11 cellular contexts compared by ENCODE assay signal in genomic region chr7:24834150-24834798, GRCh38.
DNase-seq lines count a peak whose midpoint lies in the region; ATAC-seq and TF ChIP-seq lines count a peak whose summit lies in the region.
"Had no signal": no experiment of that assay in that cellular context is flagged by ENCODE, and none has a peak within 500 bp of the region (broad histone marks: within the 10 kb centered on the region; RNA-seq: fewer than 3 reads in every experiment).

No MANE protein-coding gene starts in this region.

- intact Hi-C loops in right cardiac atrium (cut with DNase I): no loop called here
- intact Hi-C loops in activated T-helper 2 cell treated with anti-CD3 and anti-CD28 coated beads, Interferon-gamma antibody, Interleukin-2, Interleukin-4, amounts not matched to agents 10 μg/mL and 5 μg/mL and 100 μg/mL, durations not matched to agents 14 hours and 24 hours and 36 hours (cut with micrococcal nuclease): no loop called here

- H3K9me3 ChIP-seq in right cardiac atrium (ENCODE audit: control insufficient read depth, low read length): no peaks in the 10 kb centered on the region

- 85% methylated on average over 25 of the region's 25 CpGs for WGBS in right cardiac atrium

- no peaks in the 10 kb centered on the region for H3K27me3 Mint-ChIP-seq in activated T-helper 2 cell treated with anti-CD3 and anti-CD28 coated beads, Interferon-gamma antibody, Interleukin-2, Interleukin-4, amounts not matched to agents 10 μg/mL and 5 μg/mL and 100 μg/mL, durations not matched to agents 14 hours and 24 hours and 36 hours (ENCODE audit: low read depth)
- H3K27me3 Mint-ChIP-seq: central memory CD8-positive, alpha-beta T cell had no signal

- H3K4me3 Mint-ChIP-seq in activated T-helper 2 cell treated with anti-CD3 and anti-CD28 coated beads, Interferon-gamma antibody, Interleukin-2, Interleukin-4, amounts not matched to agents 10 μg/mL and 5 μg/mL and 100 μg/mL, durations not matched to agents 14 hours and 24 hours and 36 hours (ENCODE audit: low read depth): no peak overlapping the region
- H3K4me3 Mint-ChIP-seq: central memory CD8-positive, alpha-beta T cell had no signal

- DNase-seq in CD1c-positive myeloid dendritic cell (ENCODE audit: extremely low spot score): peak; percentile 92
- DNase-seq in HL-60 (ENCODE audit: low read depth in 1 of 2, low spot score in 1 of 2): peak in 1 of 2 experiments; percentile 76
- peak in 1 of 3 donors; percentile 39 for DNase-seq in right cardiac atrium
- DNase-seq in stimulated activated CD4-positive, alpha-beta T cell treated with anti-CD3 and anti-CD28 coated beads, Interleukin-12 subunit alpha, Interleukin-12 subunit beta, amount 100 ng/mL, for 4 hours: no peak
- DNase-seq in activated T-helper 2 cell treated with anti-CD3 and anti-CD28 coated beads, Interferon-gamma antibody, Interleukin-2, Interleukin-4, amounts not matched to agents 10 μg/mL and 5 μg/mL and 100 μg/mL, durations not matched to agents 14 hours and 24 hours and 36 hours (ENCODE audit: low spot score): no peak
- DNase-seq in AML-193 (lab: John Stamatoyannopoulos, UW): no peak
- DNase-seq: NCI-H446 had no signal

- TF ChIP-seq CTCF in HL-60 (IDR thresholded peaks at IDR 0.05; ENCODE audit: insufficient read depth, low read length): no peak

- H3K27ac ChIP-seq in HL-60 (replicated peaks) (peak overlapping the region; percentile 42; the same call in 1 of the 2 replicates), right cardiac atrium (ENCODE audit: low read length) (peak overlapping the region; percentile 12)
- H3K27ac ChIP-seq: C4-2B had no signal

- no peaks in the 10 kb centered on the region for H3K27me3 ChIP-seq in HL-60 (ENCODE audit: insufficient read depth, poor library complexity, severe bottlenecking)
- no peaks in the 10 kb centered on the region for H3K27me3 ChIP-seq in right cardiac atrium (ENCODE audit: control insufficient read depth, insufficient read depth)

- no peak overlapping the region for H3K27ac Mint-ChIP-seq in activated T-helper 2 cell treated with anti-CD3 and anti-CD28 coated beads, Interferon-gamma antibody, Interleukin-2, Interleukin-4, amounts not matched to agents 10 μg/mL and 5 μg/mL and 100 μg/mL, durations not matched to agents 14 hours and 24 hours and 36 hours

- ATAC-seq in GM21367 (IDR thresholded peaks at IDR 0.05; ENCODE audit: unreplicated experiment): peak; percentile 29
- peak in 1 of 2 donors; percentile 42 for ATAC-seq in right cardiac atrium
- ATAC-seq in activated CD4-positive, CD25-positive, alpha-beta regulatory T cell treated with anti-CD3 and anti-CD28 coated beads, Interleukin-2, amount 50 U/mL, for 24 hours: no peak

- peaks cover 78% of the 10 kb centered on the region for H3K36me3 Mint-ChIP-seq in activated T-helper 2 cell treated with anti-CD3 and anti-CD28 coated beads, Interferon-gamma antibody, Interleukin-2, Interleukin-4, amounts not matched to agents 10 μg/mL and 5 μg/mL and 100 μg/mL, durations not matched to agents 14 hours and 24 hours and 36 hours (ENCODE audit: low read depth)

- H3K4me3 ChIP-seq in HL-60 (replicated peaks; ENCODE audit: insufficient read depth, low read length): no peak overlapping the region; the same call in 1 of the 2 replicates
- H3K4me3 ChIP-seq in right cardiac atrium (ENCODE audit: low read length): no peak overlapping the region

- H3K4me1 ChIP-seq in right cardiac atrium (ENCODE audit: control insufficient read depth, insufficient read depth, low read length): no peaks in the 10 kb centered on the region

- H3K4me1 Mint-ChIP-seq in activated T-helper 2 cell treated with anti-CD3 and anti-CD28 coated beads, Interferon-gamma antibody, Interleukin-2, Interleukin-4, amounts not matched to agents 10 μg/mL and 5 μg/mL and 100 μg/mL, durations not matched to agents 14 hours and 24 hours and 36 hours (ENCODE audit: low read depth): peaks cover 57% of the 10 kb centered on the region

- no peaks in the 10 kb centered on the region for H3K9me3 Mint-ChIP-seq in activated T-helper 2 cell treated with anti-CD3 and anti-CD28 coated beads, Interferon-gamma antibody, Interleukin-2, Interleukin-4, amounts not matched to agents 10 μg/mL and 5 μg/mL and 100 μg/mL, durations not matched to agents 14 hours and 24 hours and 36 hours
- H3K9me3 Mint-ChIP-seq: central memory CD8-positive, alpha-beta T cell had no signal
